In the genomic region with DNA sequence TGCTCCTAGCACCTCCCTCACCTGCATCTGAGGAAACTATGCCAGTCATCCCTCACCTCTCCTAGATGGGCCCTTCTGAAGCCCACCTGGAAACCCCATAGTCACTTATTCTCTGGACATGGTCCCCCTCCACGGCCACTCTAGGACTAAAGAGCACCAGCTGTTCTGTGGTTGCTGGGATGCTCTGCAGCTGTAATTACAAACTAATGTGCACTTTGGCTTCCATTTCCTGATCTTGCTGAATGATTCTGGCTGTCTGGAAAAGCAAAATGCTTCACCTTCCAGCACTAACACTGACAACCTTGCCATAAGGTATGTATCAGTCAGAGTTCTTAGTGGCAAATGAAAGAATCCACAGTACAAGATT, we compare ENCODE assay signal across 11 cellular contexts. TPM values are rescaled to one million over a fixed set of nuclear protein-coding genes. Genes with fewer than 3 reads are reported as not detected.
DNase-seq lines count a peak whose midpoint lies in the region; ATAC-seq, FAIRE-seq and TF ChIP-seq lines count a peak whose summit lies in the region.
"Had no signal": no experiment of that assay in that cellular context is flagged by ENCODE, and none has a peak within 500 bp of the region (broad histone marks: within the 10 kb centered on the region; RNA-seq: fewer than 3 reads in every experiment).

No MANE protein-coding gene starts in this region.

- peak overlapping the region; percentile 65 for H3K4me2 ChIP-seq in smooth muscle cell

- DNase-seq in GM03348 (ENCODE audit: low spot score), result peak; percentile 38
- peak in 1 of 4 donors; percentile 10 for DNase-seq in body of pancreas
- DNase-seq in kidney, result no peak
- DNase-seq in smooth muscle cell (lab: John Stamatoyannopoulos, UW; ENCODE audit: unreplicated experiment), result no peak
- DNase-seq in activated gamma-delta T cell (lab: John Stamatoyannopoulos, UW), result no peak
- DNase-seq in GDM1 (lab: John Stamatoyannopoulos, UW), result no peak
- DNase-seq in amygdala (lab: John Stamatoyannopoulos, UW), result no peak
- DNase-seq: activated CD4-positive, CD25-positive, alpha-beta regulatory T cell; NCI-H187 had no signal

- WGBS in body of pancreas, 2 donors, result 38 to 67% methylated on average over 1 of the region's 1 CpG
- 24% methylated on average over 1 of the region's 1 CpG for WGBS in smooth muscle cell (ENCODE audit: low lambda C conversion rate)

- H3K4me1 ChIP-seq in body of pancreas (no peaks in the 10 kb centered on the region), kidney (ENCODE audit: control insufficient read depth in 1 of 2, insufficient read depth in 1 of 2, low read depth in 1 of 2, low read length in 2 of 2) (peaks cover 6 to 9% of the 10 kb centered on the region in 2 donors), smooth muscle cell (ENCODE audit: low read depth) (peaks cover 9% of the 10 kb centered on the region)

- no peak for TF ChIP-seq POLR2A in body of pancreas (IDR thresholded peaks at IDR 0.05)

- H3K27ac ChIP-seq in body of pancreas, result peak overlapping the region in 1 of 4 donors; percentile 28
- H3K27ac ChIP-seq in kidney (ENCODE audit: low read depth in 2 of 2, low read length in 2 of 2), result peak overlapping the region; percentile 58 to 85
- H3K27ac ChIP-seq in smooth muscle cell (ENCODE audit: low read depth), result peak overlapping the region; percentile 90
- H3K27ac ChIP-seq: neutrophil had no signal

- H3K79me2 ChIP-seq in smooth muscle cell (ENCODE audit: low read depth), result no peaks in the 10 kb centered on the region

- no peak for FAIRE-seq in kidney (lab: Jason Lieb, UNC)

- no peaks in the 10 kb centered on the region for H4K20me1 ChIP-seq in smooth muscle cell (ENCODE audit: low read depth)

- ATAC-seq in body of pancreas (peak; percentile 30), HG03139 (IDR thresholded peaks at IDR 0.05; ENCODE audit: unreplicated experiment) (no peak)

- H3F3A ChIP-seq in smooth muscle cell (ENCODE audit: low read depth), result peaks cover 30% of the 10 kb centered on the region

- H3K36me3 ChIP-seq in body of pancreas (replicated peaks in 1 of 2; ENCODE audit: insufficient read depth in 1 of 2, low read depth in 2 of 2) (no peaks in the 10 kb centered on the region), kidney (ENCODE audit: control insufficient read depth in 1 of 2, insufficient read depth in 2 of 2, low read length in 2 of 2) (no peaks in the 10 kb centered on the region), smooth muscle cell (ENCODE audit: low read depth) (no peaks in the 10 kb centered on the region)
- H3K36me3 ChIP-seq: neutrophil had no signal

- TF ChIP-seq CTCF in body of pancreas (IDR thresholded peaks at IDR 0.05) (no peak), kidney (IDR thresholded peaks at IDR 0.05; ENCODE audit: borderline replicate concordance, extremely low read depth, insufficient read depth) (no peak), smooth muscle cell (IDR thresholded peaks at IDR 0.05; ENCODE audit: borderline replicate concordance, insufficient read depth, poor library complexity, severe bottlenecking) (no peak)

- no peak overlapping the region for H3K9ac ChIP-seq in kidney (ENCODE audit: low read length in 2 of 2)
- peak overlapping the region; percentile 27 for H3K9ac ChIP-seq in smooth muscle cell (ENCODE audit: low read depth)

- no peak overlapping the region for H3K4me3 ChIP-seq in body of pancreas
- no peak overlapping the region for H3K4me3 ChIP-seq in kidney (ENCODE audit: low read length in 2 of 2)
- H3K4me3 ChIP-seq in smooth muscle cell, result no peak overlapping the region

- intact Hi-C loops in body of pancreas (cut with DNase I), result no loop called here
- intact Hi-C loops in kidney (cut with DNase I), result no loop called here

- no peak overlapping the region for H2AFZ ChIP-seq in smooth muscle cell (ENCODE audit: low read depth)

- H3K27me3 ChIP-seq in body of pancreas, result no peaks in the 10 kb centered on the region
- no peaks in the 10 kb centered on the region for H3K27me3 ChIP-seq in smooth muscle cell (ENCODE audit: low read depth)

- no peaks in the 10 kb centered on the region for H3K9me3 ChIP-seq in body of pancreas
- no peaks in the 10 kb centered on the region for H3K9me3 ChIP-seq in kidney (ENCODE audit: control insufficient read depth in 1 of 2, low read length in 2 of 2)
- no peaks in the 10 kb centered on the region for H3K9me3 ChIP-seq in smooth muscle cell (replicated peaks; ENCODE audit: low read depth)
- H3K9me3 ChIP-seq: neutrophil had no signal

RNA-seq across cellular contexts. Expression of gene PSEN2, which starts 48.7 kb away (rescaled TPM):
- 10 to 100 TPM; 80.9 to 98.9 TPM for total RNA-seq in body of pancreas
- 25.6 TPM for total RNA-seq in kidney
- polyA plus RNA-seq in kidney (ENCODE audit: insufficient read depth, low read depth, low replicate concordance), result 22.6 TPM
- total RNA-seq in smooth muscle cell, result 5.7 and 7.8 TPM in 2 replicates
- 2.4 and 3.5 TPM in 2 replicates for polyA plus RNA-seq in smooth muscle cell
